1 cellular context compared by ENCODE assay signal in genomic region chr7:23474098-23474828, GRCh38.
TF ChIP-seq lines count a peak whose summit lies in the region.

No MANE protein-coding gene starts in this region.

TF ChIP-seq in K562, 482 proteins besides CTCF, POLR2A, EP300 and RAD21 (continued from another document and continues in another):
- TF ChIP-seq JUND (IDR thresholded peaks at IDR 0.05; ENCODE audit: borderline replicate concordance, low read depth, low read length) (peak; percentile 59), JUND (tag; IDR thresholded peaks at IDR 0.05; ENCODE audit: borderline replicate concordance, low read depth, low read length) (peak; percentile 28; the same call in 1 of the 3 replicates), AFF4 (CRISPR knock-in tag; IDR thresholded peaks at IDR 0.05) (no peak), CBX3 (IDR thresholded peaks at IDR 0.05; ENCODE audit: borderline replicate concordance in 1 of 2, low read length in 2 of 2) (peak in 1 of 2 experiments; percentile 45; a peak in 1 of 3 replicates), ZNF696 (CRISPR knock-in tag; conservative IDR thresholded peaks at IDR 0.05) (no peak), THAP12 (CRISPR knock-in tag; IDR thresholded peaks at IDR 0.05) (peak; percentile 81), ZNF239 (CRISPR knock-in tag; IDR thresholded peaks at IDR 0.05) (no peak), ATF2 (CRISPR knock-in tag; IDR thresholded peaks at IDR 0.05) (no peak), HOMEZ (CRISPR knock-in tag; IDR thresholded peaks at IDR 0.05) (no peak), NELFE (IDR thresholded peaks at IDR 0.05; ENCODE audit: insufficient read depth, insufficient read length) (no peak), ZNF398 (CRISPR knock-in tag; IDR thresholded peaks at IDR 0.05) (no peak), GTF2F1 (IDR thresholded peaks at IDR 0.05; ENCODE audit: low read depth, low read length) (0 out of 2 replicates have a peak, but pooled peaks have one; percentile 37), ZBTB40 (IDR thresholded peaks at IDR 0.05) (no peak), ZBTB40 (CRISPR knock-in tag; IDR thresholded peaks at IDR 0.05) (no peak), THRB (CRISPR knock-in tag; conservative IDR thresholded peaks at IDR 0.05) (no peak), RNF219 (CRISPR knock-in tag; IDR thresholded peaks at IDR 0.05) (no peak), ZNF583 (CRISPR knock-in tag; IDR thresholded peaks at IDR 0.05) (peak; percentile 84), MTA3 (IDR thresholded peaks at IDR 0.05; ENCODE audit: borderline replicate concordance) (peak; percentile 79; the same call in 1 of the 2 replicates), ZNF232 (CRISPR knock-in tag; IDR thresholded peaks at IDR 0.05) (no peak), CXXC5 (CRISPR knock-in tag; IDR thresholded peaks at IDR 0.05) (peak; percentile 86), DNMT1 (IDR thresholded peaks at IDR 0.05) (no peak), PKNOX1 (IDR thresholded peaks at IDR 0.05) (peak; percentile 72), TFAM (CRISPR knock-in tag; conservative IDR thresholded peaks at IDR 0.05) (no peak), ZNF436 (CRISPR knock-in tag; IDR thresholded peaks at IDR 0.05) (peak; percentile 7; the same call in 1 of the 2 replicates)
